25 cellular contexts compared by ENCODE assay signal in genomic region chr18:53819174-53819573, GRCh38.
"Had no signal": no experiment of that assay in that cellular context is flagged by ENCODE, and none has a peak within 500 bp of the region (broad histone marks: within the 10 kb centered on the region; RNA-seq: fewer than 3 reads in every experiment).

No MANE protein-coding gene starts in this region.

- H3K27ac Mint-ChIP-seq: activated CD4-positive, alpha-beta memory T cell treated with anti-CD3 and anti-CD28 coated beads, Interleukin-2, amount 10 ng/mL, durations not matched to agents 7 days and 5 days; activated CD4-positive, alpha-beta T cell treated with anti-CD3 and anti-CD28 coated beads for 36 hours; activated naive CD8-positive, alpha-beta T cell treated with anti-CD3 and anti-CD28 coated beads, Interleukin-2, amount 10 ng/mL, durations not matched to agents 7 days and 5 days; activated T-cell treated with anti-CD3 and anti-CD28 coated beads, Interleukin-2, amount 50 U/mL, for 24 hours; activated T-helper 2 cell treated with anti-CD3 and anti-CD28 coated beads, Interferon-gamma antibody, Interleukin-2, Interleukin-4, amounts not matched to agents 10 μg/mL and 5 μg/mL and 100 μg/mL, durations not matched to agents 14 hours and 24 hours and 36 hours; naive thymus-derived CD8-positive, alpha-beta T cell; T-helper 2 cell treated with Interferon-gamma antibody and Interleukin-4, amounts not matched to agents 5 μg/mL and 100 μg/mL, for 36 hours; WTC11 had no signal

- ATAC-seq: activated CD4-positive, alpha-beta T cell treated with anti-CD3 and anti-CD28 coated beads for 36 hours; left lobe of liver; naive thymus-derived CD8-positive, alpha-beta T cell; pancreas; WTC11 had no signal

- H3K9me3 Mint-ChIP-seq: activated CD4-positive, alpha-beta memory T cell treated with anti-CD3 and anti-CD28 coated beads, Interleukin-2, amount 10 ng/mL, durations not matched to agents 7 days and 5 days had no signal

- H3K9me3 ChIP-seq: neutrophil, pancreas, sigmoid colon had no signal

- DNase-seq: activated CD4-positive, alpha-beta memory T cell treated with anti-CD3 and anti-CD28 coated beads, Interleukin-2, amount 10 ng/mL, durations not matched to agents 7 days and 5 days; activated CD4-positive, alpha-beta T cell treated with anti-CD3 and anti-CD28 coated beads for 36 hours; activated naive CD4-positive, alpha-beta T cell treated with Interleukin-2 at 50 U/mL for 16 hours; activated naive CD8-positive, alpha-beta T cell treated with anti-CD3 and anti-CD28 coated beads, Interleukin-2, amount 10 ng/mL, durations not matched to agents 7 days and 5 days; activated T-cell treated with anti-CD3 and anti-CD28 coated beads, Interleukin-2, amount 50 U/mL, for 24 hours; amygdala; dorsolateral prefrontal cortex; foreskin fibroblast; mesendoderm; naive thymus-derived CD8-positive, alpha-beta T cell; sigmoid colon; spleen; stimulated activated naive CD4-positive, alpha-beta T cell had no signal

- H3K27me3 ChIP-seq: cardiac muscle cell, dorsolateral prefrontal cortex, neutrophil, pancreas, sigmoid colon, spleen had no signal

- H3K4me3 ChIP-seq: cardiac muscle cell, dorsolateral prefrontal cortex, pancreas, sigmoid colon, spleen had no signal

- H3K27ac ChIP-seq: cardiac muscle cell, dorsolateral prefrontal cortex, epithelial cell of prostate, neutrophil, pancreas, sigmoid colon, spleen had no signal

- H3K4me3 Mint-ChIP-seq: activated CD4-positive, alpha-beta memory T cell treated with anti-CD3 and anti-CD28 coated beads, Interleukin-2, amount 10 ng/mL, durations not matched to agents 7 days and 5 days; activated CD4-positive, alpha-beta T cell treated with anti-CD3 and anti-CD28 coated beads for 36 hours; activated naive CD8-positive, alpha-beta T cell treated with anti-CD3 and anti-CD28 coated beads, Interleukin-2, amount 10 ng/mL, durations not matched to agents 7 days and 5 days; activated T-cell treated with anti-CD3 and anti-CD28 coated beads, Interleukin-2, amount 50 U/mL, for 24 hours; naive thymus-derived CD8-positive, alpha-beta T cell; T-helper 2 cell treated with Interferon-gamma antibody and Interleukin-4, amounts not matched to agents 5 μg/mL and 100 μg/mL, for 36 hours; WTC11 had no signal

- FAIRE-seq: colon, keratinocyte, pancreas, TTC549, urothelium cell line had no signal

- H3K36me3 ChIP-seq: cardiac muscle cell, neutrophil, pancreas, sigmoid colon, spleen had no signal

- H3K36me3 Mint-ChIP-seq: activated naive CD8-positive, alpha-beta T cell treated with anti-CD3 and anti-CD28 coated beads, Interleukin-2, amount 10 ng/mL, durations not matched to agents 7 days and 5 days; naive thymus-derived CD8-positive, alpha-beta T cell had no signal

- H3K4me1 Mint-ChIP-seq: activated CD4-positive, alpha-beta memory T cell treated with anti-CD3 and anti-CD28 coated beads, Interleukin-2, amount 10 ng/mL, durations not matched to agents 7 days and 5 days; activated CD4-positive, alpha-beta T cell treated with anti-CD3 and anti-CD28 coated beads for 36 hours; activated naive CD8-positive, alpha-beta T cell treated with anti-CD3 and anti-CD28 coated beads, Interleukin-2, amount 10 ng/mL, durations not matched to agents 7 days and 5 days had no signal

- H3K27me3 Mint-ChIP-seq: activated CD4-positive, alpha-beta memory T cell treated with anti-CD3 and anti-CD28 coated beads, Interleukin-2, amount 10 ng/mL, durations not matched to agents 7 days and 5 days; activated naive CD8-positive, alpha-beta T cell treated with anti-CD3 and anti-CD28 coated beads, Interleukin-2, amount 10 ng/mL, durations not matched to agents 7 days and 5 days; activated T-cell treated with anti-CD3 and anti-CD28 coated beads, Interleukin-2, amount 50 U/mL, for 24 hours had no signal

- H3K4me1 ChIP-seq: pancreas, sigmoid colon, spleen had no signal
